1 cellular context compared by ENCODE assay signal in genomic region chr9:131069699-131070098, GRCh38.
TF ChIP-seq lines count a peak whose summit lies in the region.

No MANE protein-coding gene starts in this region.

TF ChIP-seq in GM23338, 12 proteins besides CTCF, POLR2A, EP300 and RAD21 (continued from another document):
- TF ChIP-seq ZNF462 (CRISPR knock-in tag; IDR thresholded peaks at IDR 0.05) (no peak), ZNF331 (CRISPR knock-in tag; IDR thresholded peaks at IDR 0.05; ENCODE audit: low read depth) (no peak), NANOG (IDR thresholded peaks at IDR 0.05; ENCODE audit: borderline replicate concordance) (no peak), ETS1 (IDR thresholded peaks at IDR 0.05) (no peak), JUNB (IDR thresholded peaks at IDR 0.05; ENCODE audit: unreplicated experiment) (no peak)
